Comparison of ENCODE assay signal across 1 cellular context in the genomic region with DNA sequence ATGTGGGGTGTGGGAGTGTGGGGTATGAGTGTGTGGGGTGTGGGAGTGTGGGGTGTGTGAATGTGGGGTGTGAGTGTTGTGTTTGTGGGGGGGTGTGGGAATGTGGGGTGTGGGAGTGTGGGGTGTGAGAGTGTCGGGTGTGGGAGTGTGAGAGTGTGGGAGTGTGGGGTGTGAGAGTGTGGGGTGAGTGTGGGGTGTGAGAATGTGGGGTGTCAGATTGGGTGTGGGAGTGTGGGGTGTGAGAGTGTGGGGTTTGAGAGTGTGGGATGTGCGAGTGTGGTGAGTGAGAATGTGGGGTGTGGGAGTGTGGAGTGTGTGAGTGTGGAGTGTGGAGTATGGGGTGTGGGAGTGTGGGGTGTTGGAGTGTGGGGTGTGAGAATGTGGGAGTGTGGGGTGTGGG.
TF ChIP-seq lines count a peak whose summit lies in the region.

No MANE protein-coding gene starts in this region.

TF ChIP-seq in HEK293, 187 proteins besides CTCF, POLR2A, EP300 and RAD21 (continued from another document):
- TF ChIP-seq, protein P1, sequence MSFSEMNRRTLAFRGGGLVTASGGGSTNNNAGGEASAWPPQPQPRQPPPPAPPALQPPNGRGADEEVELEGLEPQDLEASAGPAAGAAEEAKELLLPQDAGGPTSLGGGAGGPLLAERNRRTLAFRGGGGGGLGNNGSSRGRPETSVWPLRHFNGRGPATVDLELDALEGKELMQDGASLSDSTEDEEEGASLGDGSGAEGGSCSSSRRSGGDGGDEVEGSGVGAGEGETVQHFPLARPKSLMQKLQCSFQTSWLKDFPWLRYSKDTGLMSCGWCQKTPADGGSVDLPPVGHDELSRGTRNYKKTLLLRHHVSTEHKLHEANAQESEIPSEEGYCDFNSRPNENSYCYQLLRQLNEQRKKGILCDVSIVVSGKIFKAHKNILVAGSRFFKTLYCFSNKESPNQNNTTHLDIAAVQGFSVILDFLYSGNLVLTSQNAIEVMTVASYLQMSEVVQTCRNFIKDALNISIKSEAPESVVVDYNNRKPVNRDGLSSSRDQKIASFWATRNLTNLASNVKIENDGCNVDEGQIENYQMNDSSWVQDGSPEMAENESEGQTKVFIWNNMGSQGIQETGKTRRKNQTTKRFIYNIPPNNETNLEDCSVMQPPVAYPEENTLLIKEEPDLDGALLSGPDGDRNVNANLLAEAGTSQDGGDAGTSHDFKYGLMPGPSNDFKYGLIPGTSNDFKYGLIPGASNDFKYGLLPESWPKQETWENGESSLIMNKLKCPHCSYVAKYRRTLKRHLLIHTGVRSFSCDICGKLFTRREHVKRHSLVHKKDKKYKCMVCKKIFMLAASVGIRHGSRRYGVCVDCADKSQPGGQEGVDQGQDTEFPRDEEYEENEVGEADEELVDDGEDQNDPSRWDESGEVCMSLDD (tag by site-specific recombination; IDR thresholded peaks at IDR 0.05) = peak; percentile 84; the same call in 1 of the 2 replicates
- TF ChIP-seq EGR2 (tag by site-specific recombination; IDR thresholded peaks at IDR 0.05; ENCODE audit: low read depth) (peak; percentile 82), ZNF426 (tag by site-specific recombination; IDR thresholded peaks at IDR 0.05) (no peak), ZNF311 (tag by site-specific recombination; IDR thresholded peaks at IDR 0.05; ENCODE audit: borderline replicate concordance) (no peak), ZNF777 (tag by site-specific recombination; IDR thresholded peaks at IDR 0.05; ENCODE audit: borderline replicate concordance) (no peak), ZNF610 (tag by site-specific recombination; IDR thresholded peaks at IDR 0.05; ENCODE audit: borderline replicate concordance) (no peak), ZNF660 (tag by site-specific recombination; IDR thresholded peaks at IDR 0.05) (no peak), ZNF621 (tag by site-specific recombination; IDR thresholded peaks at IDR 0.05) (no peak), SCRT1 (tag by site-specific recombination; IDR thresholded peaks at IDR 0.05; ENCODE audit: borderline replicate concordance) (no peak), ZNF239 (tag by site-specific recombination; IDR thresholded peaks at IDR 0.05) (no peak), ZBTB17 (tag by site-specific recombination; IDR thresholded peaks at IDR 0.05) (no peak), ZFHX2 (tag by site-specific recombination; conservative IDR thresholded peaks at IDR 0.05) (peak; percentile 88), YY1 (tag by site-specific recombination; IDR thresholded peaks at IDR 0.05) (no peak)
- TF ChIP-seq, protein P2, sequence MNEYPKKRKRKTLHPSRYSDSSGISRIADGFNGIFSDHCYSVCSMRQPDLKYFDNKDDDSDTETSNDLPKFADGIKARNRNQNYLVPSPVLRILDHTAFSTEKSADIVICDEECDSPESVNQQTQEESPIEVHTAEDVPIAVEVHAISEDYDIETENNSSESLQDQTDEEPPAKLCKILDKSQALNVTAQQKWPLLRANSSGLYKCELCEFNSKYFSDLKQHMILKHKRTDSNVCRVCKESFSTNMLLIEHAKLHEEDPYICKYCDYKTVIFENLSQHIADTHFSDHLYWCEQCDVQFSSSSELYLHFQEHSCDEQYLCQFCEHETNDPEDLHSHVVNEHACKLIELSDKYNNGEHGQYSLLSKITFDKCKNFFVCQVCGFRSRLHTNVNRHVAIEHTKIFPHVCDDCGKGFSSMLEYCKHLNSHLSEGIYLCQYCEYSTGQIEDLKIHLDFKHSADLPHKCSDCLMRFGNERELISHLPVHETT (tag by site-specific recombination; IDR thresholded peaks at IDR 0.05) = no peak
- TF ChIP-seq, protein P3, sequence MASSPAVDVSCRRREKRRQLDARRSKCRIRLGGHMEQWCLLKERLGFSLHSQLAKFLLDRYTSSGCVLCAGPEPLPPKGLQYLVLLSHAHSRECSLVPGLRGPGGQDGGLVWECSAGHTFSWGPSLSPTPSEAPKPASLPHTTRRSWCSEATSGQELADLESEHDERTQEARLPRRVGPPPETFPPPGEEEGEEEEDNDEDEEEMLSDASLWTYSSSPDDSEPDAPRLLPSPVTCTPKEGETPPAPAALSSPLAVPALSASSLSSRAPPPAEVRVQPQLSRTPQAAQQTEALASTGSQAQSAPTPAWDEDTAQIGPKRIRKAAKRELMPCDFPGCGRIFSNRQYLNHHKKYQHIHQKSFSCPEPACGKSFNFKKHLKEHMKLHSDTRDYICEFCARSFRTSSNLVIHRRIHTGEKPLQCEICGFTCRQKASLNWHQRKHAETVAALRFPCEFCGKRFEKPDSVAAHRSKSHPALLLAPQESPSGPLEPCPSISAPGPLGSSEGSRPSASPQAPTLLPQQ (tag by site-specific recombination; IDR thresholded peaks at IDR 0.05) = no peak
TF ChIP-seq in HEK293: peak in this region for 3.
